10 cellular contexts compared by ENCODE assay signal in the genomic region with DNA sequence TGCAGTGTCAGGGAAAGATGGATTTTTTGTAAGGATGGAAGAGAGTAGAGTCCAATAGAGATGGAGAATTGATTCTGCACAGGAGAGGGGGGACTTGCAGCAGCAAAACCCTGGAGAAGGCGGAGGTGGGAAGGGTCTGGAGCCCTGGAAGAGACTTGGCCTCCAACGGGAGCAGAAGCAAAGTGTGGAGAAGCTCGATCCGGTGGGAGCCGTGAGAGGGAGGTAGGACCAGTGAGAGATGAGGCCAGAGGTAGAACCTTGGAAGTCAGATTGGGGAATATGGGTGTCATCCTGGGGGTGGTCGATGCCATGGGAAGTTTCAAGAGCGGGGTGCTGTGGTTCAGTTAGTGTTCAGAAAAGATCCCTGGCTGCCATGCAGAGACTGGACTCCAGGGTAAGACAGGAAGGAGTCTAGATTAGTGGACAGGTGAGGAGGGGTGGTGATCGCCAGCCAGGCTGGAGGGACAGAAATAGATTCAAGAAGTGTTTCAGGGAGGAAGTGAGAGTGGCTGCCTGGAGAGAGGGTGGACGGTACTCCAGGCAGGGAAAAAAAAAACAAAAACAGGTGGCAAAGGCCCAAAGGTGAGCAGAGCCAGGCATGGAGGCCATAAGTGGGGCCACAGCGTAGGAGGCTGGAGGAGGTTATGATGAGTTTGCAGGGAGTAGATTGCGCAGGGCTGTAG. TPM values are rescaled to one million over a fixed set of nuclear protein-coding genes. Genes with fewer than 3 reads are reported as not detected.
DNase-seq lines count a peak whose midpoint lies in the region; ATAC-seq and TF ChIP-seq lines count a peak whose summit lies in the region.
"Had no signal": no experiment of that assay in that cellular context is flagged by ENCODE, and none has a peak within 500 bp of the region (broad histone marks: within the 10 kb centered on the region; RNA-seq: fewer than 3 reads in every experiment).

No MANE protein-coding gene starts in this region.

- H4K20me1 ChIP-seq in Karpas-422 (ENCODE audit: insufficient read depth, low read depth, low read length) = peaks cover 22% of the 10 kb centered on the region

- H3K4me1 Mint-ChIP-seq in Calu3 (ENCODE audit: low read depth, unreplicated experiment) = peaks cover 56% of the 10 kb centered on the region
- H3K4me1 Mint-ChIP-seq in nephron = peaks cover 40% of the 10 kb centered on the region

- H3K9me2 ChIP-seq in Karpas-422 (replicated peaks; ENCODE audit: insufficient read depth, low read length) = no peaks in the 10 kb centered on the region

- H3K9ac ChIP-seq in Karpas-422 (ENCODE audit: low read length) = peak overlapping the region; percentile 61

- H3K79me2 ChIP-seq in Karpas-422 (ENCODE audit: low read length) = peaks cover 70% of the 10 kb centered on the region

- H3K27me3 ChIP-seq in Karpas-422 (ENCODE audit: low read length) (no peaks in the 10 kb centered on the region), ascending aorta (no peaks in the 10 kb centered on the region)

- peak overlapping the region; percentile 79 for H3K4me2 ChIP-seq in Karpas-422 (ENCODE audit: low read depth, low read length, poor library complexity, severe bottlenecking)

- H3K4me3 Mint-ChIP-seq in Calu3 (ENCODE audit: low read depth, unreplicated experiment) = peak overlapping the region; percentile 93
- peak overlapping the region; percentile 66 to 98 (median 97) for H3K4me3 Mint-ChIP-seq in nephron

- peak overlapping the region; percentile 99 for H3K4me3 ChIP-seq in Karpas-422 (ENCODE audit: low read length)
- H3K4me3 ChIP-seq in ascending aorta = no peak overlapping the region

- no peak overlapping the region for H2AFZ ChIP-seq in Karpas-422 (ENCODE audit: low read length)

- ATAC-seq in HG03469 (IDR thresholded peaks at IDR 0.05; ENCODE audit: unreplicated experiment) (no peak), GM21381 (IDR thresholded peaks at IDR 0.05; ENCODE audit: unreplicated experiment) (no peak)

- H3K36me3 ChIP-seq in Karpas-422 (ENCODE audit: insufficient read depth, low read length) (peaks cover 13% of the 10 kb centered on the region), ascending aorta (peaks cover 12 to 17% of the 10 kb centered on the region in 2 donors)

- peaks cover 47% of the 10 kb centered on the region for H3K4me1 ChIP-seq in Karpas-422 (ENCODE audit: low read length)
- peaks cover 24 to 53% of the 10 kb centered on the region in 2 donors for H3K4me1 ChIP-seq in ascending aorta

- DNase-seq in Calu3 = no peak
- peak; percentile 54 for DNase-seq in Karpas-422
- DNase-seq in ascending aorta (ENCODE audit: low spot score in 2 of 2) = no peak
- DNase-seq in NCI-H1105 treated with DMSO at 0.1 percent for 48 hours (lab: John Stamatoyannopoulos, UW) = no peak
- no peak for DNase-seq in anterior cingulate cortex (lab: John Stamatoyannopoulos, UW)

- intact Hi-C loops in Calu3 (cut with micrococcal nuclease; ENCODE audit: unreplicated experiment) = loop anchor here (10.0 kb wide), 1 partner anchor 65 kb away; no protein-coding TSS in a partner anchor
- intact Hi-C loops in ascending aorta (cut with DNase I) = no loop called here

- CTCF ChIA-PET in Calu3 (lab: Charles Lee) = no interaction called here

- H3K9me3 Mint-ChIP-seq in Calu3 (ENCODE audit: low read depth, unreplicated experiment) (no peaks in the 10 kb centered on the region), nephron (no peaks in the 10 kb centered on the region)

- H3K36me3 Mint-ChIP-seq in Calu3 (ENCODE audit: insufficient read depth, unreplicated experiment) = peaks cover 53% of the 10 kb centered on the region
- peaks cover 10% of the 10 kb centered on the region for H3K36me3 Mint-ChIP-seq in nephron (ENCODE audit: low read depth)

- TF ChIP-seq CTCF in Calu3 (IDR thresholded peaks at IDR 0.05; ENCODE audit: unreplicated experiment) = no peak
- no peak for TF ChIP-seq CTCF in ascending aorta (IDR thresholded peaks at IDR 0.05)
- no peak for TF ChIP-seq CTCF in nephron (IDR thresholded peaks at IDR 0.05; ENCODE audit: unreplicated experiment in 3 of 3)

- H3K27ac ChIP-seq in Karpas-422 (ENCODE audit: low read length) (peak overlapping the region; percentile 43), ascending aorta (peak overlapping the region; percentile 75 to 78)

- H3K9me3 ChIP-seq in Karpas-422 (ENCODE audit: low read length) (no peaks in the 10 kb centered on the region), ascending aorta (no peaks in the 10 kb centered on the region)

- H3K27me3 Mint-ChIP-seq in Calu3 (ENCODE audit: unreplicated experiment) (peaks cover 2% of the 10 kb centered on the region), nephron (ENCODE audit: low read depth) (no peaks in the 10 kb centered on the region)

- H3K27ac Mint-ChIP-seq in Calu3 (ENCODE audit: unreplicated experiment) = no peak overlapping the region
- H3K27ac Mint-ChIP-seq in nephron = peak overlapping the region; percentile 25 to 40 (median 26)

- BruUV-seq in Calu3 (replicated peaks; lab: Mats Ljungman, UMichigan) = no TSS peak

RNA-seq across cellular contexts. Expression of a gene that starts 2.6 kb away (rescaled TPM):
- 124 and 128 TPM in 2 replicates for total RNA-seq in Calu3 (2022)
- 31.1 and 57.5 TPM in 2 replicates for total RNA-seq in Karpas-422 (2014; rRNA removed; shearing (Covaris generic); ENCODE audit: low replicate concordance)
- 96.1 TPM for total RNA-seq in ascending aorta

RNA-seq across cellular contexts. Expression of a gene that starts 52.6 kb away (rescaled TPM):
- total RNA-seq in Calu3 (2022) (0.68 and 1.7 TPM in 2 replicates), ascending aorta (591 TPM)
- total RNA-seq in Karpas-422 (2014; rRNA removed; shearing (Covaris generic); ENCODE audit: low replicate concordance) = not detected in 2 replicates
- total RNA-seq: H4; T-helper 1 cell treated with Interleukin-12 subunit alpha and Interleukin-12 subunit beta and Interleukin-4 antibody, amounts not matched to agents 30 ng/mL and 1 ng/mL, for 36 hours had no signal

Comparison
In these comparisons a context has a peak if more than half of its experiments do, and no peak if none do; other contexts are left out.
1. RNA of a gene that starts 52.6 kb away (total RNA-seq): 591 TPM in ascending aorta (single experiment); 0.68 to 1.7 TPM in Calu3 and not detected in Karpas-422; every median in the first group is over 100 times any median in the second.